ENCODE assay signal across 1 cellular context in the genomic region with DNA sequence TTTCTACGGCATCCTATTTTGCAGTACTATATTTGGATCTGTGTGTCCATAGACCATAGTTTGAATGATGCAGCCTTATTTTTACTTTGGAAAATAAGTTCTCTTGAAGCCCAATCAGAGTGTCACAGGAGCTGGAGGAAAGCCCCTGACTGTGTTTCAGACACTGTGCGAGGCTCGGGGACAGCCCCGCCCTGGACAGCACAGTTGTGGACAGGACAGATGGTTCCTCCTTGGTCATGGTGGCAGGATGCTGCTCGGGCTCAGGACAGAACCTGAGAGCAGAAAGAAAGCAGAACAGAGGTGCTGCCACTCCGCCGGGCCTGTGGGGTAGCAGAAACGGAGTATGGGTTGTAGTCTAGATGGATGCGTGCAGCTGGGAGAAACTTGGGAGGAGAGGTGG.
TF ChIP-seq lines count a peak whose summit lies in the region.

No MANE protein-coding gene starts in this region.

TF ChIP-seq in WTC11, 78 proteins besides CTCF, POLR2A, EP300 and RAD21 (continued from another document):
- TF ChIP-seq ZNF425 (CRISPR knock-in tag; conservative IDR thresholded peaks at IDR 0.05) (no peak), TEAD1 (CRISPR knock-in tag; IDR thresholded peaks at IDR 0.05) (no peak)
